Comparison of ENCODE assay signal across 18 cellular contexts in genomic region chr18:9226463-9226862, GRCh38.
DNase-seq lines count a peak whose midpoint lies in the region; ATAC-seq and FAIRE-seq lines count a peak whose summit lies in the region.
"Had no signal": no experiment of that assay in that cellular context is flagged by ENCODE, and none has a peak within 500 bp of the region (broad histone marks: within the 10 kb centered on the region; RNA-seq: fewer than 3 reads in every experiment).

No MANE protein-coding gene starts in this region.

- peaks cover 3 to 9% of the 10 kb centered on the region in 2 donors for H3K9me3 Mint-ChIP-seq in activated T-cell treated with anti-CD3 and anti-CD28 coated beads, Interleukin-2, amount 50 U/mL, for 72 hours
- peaks cover 3% of the 10 kb centered on the region for H3K9me3 Mint-ChIP-seq in natural killer cell treated with Interleukin-12 subunit alpha and Interleukin-12 subunit beta and Interleukin-15 and Interleukin-18, amount 100 ng/mL, for 72 hours

- H3K27ac Mint-ChIP-seq in activated T-cell treated with anti-CD3 and anti-CD28 coated beads, Interleukin-2, amount 50 U/mL, for 72 hours = peak overlapping the region; percentile 85
- H3K27ac Mint-ChIP-seq in natural killer cell treated with Interleukin-12 subunit alpha and Interleukin-12 subunit beta and Interleukin-15 and Interleukin-18, amount 100 ng/mL, for 72 hours = peak overlapping the region; percentile 1 to 14
- H3K27ac Mint-ChIP-seq: H9 had no signal

- H3K4me3 Mint-ChIP-seq in activated T-cell treated with anti-CD3 and anti-CD28 coated beads, Interleukin-2, amount 50 U/mL, for 72 hours = no peak overlapping the region
- H3K4me3 Mint-ChIP-seq in natural killer cell treated with Interleukin-12 subunit alpha and Interleukin-12 subunit beta and Interleukin-15 and Interleukin-18, amount 100 ng/mL, for 72 hours = no peak overlapping the region
- H3K4me3 Mint-ChIP-seq: CD8-positive, alpha-beta memory T cell; H9 had no signal

- H3K36me3 Mint-ChIP-seq in activated T-cell treated with anti-CD3 and anti-CD28 coated beads, Interleukin-2, amount 50 U/mL, for 72 hours (ENCODE audit: insufficient read depth in 2 of 2) = peaks cover 20 to 55% of the 10 kb centered on the region in 2 donors
- peaks cover 58% of the 10 kb centered on the region for H3K36me3 Mint-ChIP-seq in natural killer cell treated with Interleukin-12 subunit alpha and Interleukin-12 subunit beta and Interleukin-15 and Interleukin-18, amount 100 ng/mL, for 72 hours

- H3K27me3 Mint-ChIP-seq in activated T-cell treated with anti-CD3 and anti-CD28 coated beads, Interleukin-2, amount 50 U/mL, for 72 hours (ENCODE audit: low read depth) = no peaks in the 10 kb centered on the region
- H3K27me3 Mint-ChIP-seq in natural killer cell treated with Interleukin-12 subunit alpha and Interleukin-12 subunit beta and Interleukin-15 and Interleukin-18, amount 100 ng/mL, for 72 hours = no peaks in the 10 kb centered on the region
- H3K27me3 Mint-ChIP-seq: CD8-positive, alpha-beta memory T cell had no signal

- DNase-seq in activated CD4-positive, CD25-positive, alpha-beta regulatory T cell treated with anti-CD3 and anti-CD28 coated beads, Interleukin-2, amount 50 U/mL, for 72 hours = no peak
- DNase-seq in activated T-cell treated with anti-CD3 and anti-CD28 coated beads, Interleukin-2, amount 50 U/mL, for 72 hours = no peak
- DNase-seq in activated T-cell treated with anti-CD3 and anti-CD28 coated beads for 4 hours = no peak
- DNase-seq in natural killer cell treated with Interleukin-12 subunit alpha and Interleukin-12 subunit beta and Interleukin-15 and Interleukin-18, amount 100 ng/mL, for 72 hours (ENCODE audit: low spot score) = no peak
- DNase-seq in NOMO-1 treated with DMSO at 0.1 percent for 48 hours (lab: John Stamatoyannopoulos, UW; ENCODE audit: unreplicated experiment) = no peak
- no peak for DNase-seq in GM19239 (ENCODE audit: insufficient read length, low spot score)
- DNase-seq: CD8-positive, alpha-beta memory T cell; COR-L47; DMS 273 treated with DMSO at 0.1 percent for 48 hours; DMS53; DND-41; EL; H9 had no signal

- H3K4me1 Mint-ChIP-seq in activated T-cell treated with anti-CD3 and anti-CD28 coated beads, Interleukin-2, amount 50 U/mL, for 72 hours (ENCODE audit: low read depth) = peaks cover 5% of the 10 kb centered on the region
- peaks cover 48 to 62% of the 10 kb centered on the region in 2 donors for H3K4me1 Mint-ChIP-seq in natural killer cell treated with Interleukin-12 subunit alpha and Interleukin-12 subunit beta and Interleukin-15 and Interleukin-18, amount 100 ng/mL, for 72 hours (ENCODE audit: low read depth in 2 of 2)

- no peak for FAIRE-seq in GM19239 (lab: Jason Lieb, UNC)
- FAIRE-seq: A549, GM12878, H1, HTR-8/SVneo had no signal

- ATAC-seq in activated CD4-positive, CD25-positive, alpha-beta regulatory T cell treated with anti-CD3 and anti-CD28 coated beads, Interleukin-2, amount 50 U/mL, for 24 hours = peak; percentile 53 to 64
- peak in 1 of 2 donors; percentile 48 for ATAC-seq in activated T-cell treated with anti-CD3 and anti-CD28 coated beads, Interleukin-2, amount 50 U/mL, for 72 hours (replicated peaks in 1 of 2)
- no peak for ATAC-seq in natural killer cell treated with Interleukin-12 subunit alpha and Interleukin-12 subunit beta and Interleukin-15 and Interleukin-18, amount 100 ng/mL, for 72 hours
- ATAC-seq: A549, GM12878 had no signal

Comparison
In these comparisons a context has a peak if more than half of its experiments do, and no peak if none do; other contexts are left out.
1. ATAC-seq: peak in activated CD4-positive, CD25-positive, alpha-beta regulatory T cell treated with anti-CD3 and anti-CD28 coated beads, Interleukin-2, amount 50 U/mL, for 24 hours (2 of 2); none in natural killer cell treated with Interleukin-12 subunit alpha and Interleukin-12 subunit beta and Interleukin-15 and Interleukin-18, amount 100 ng/mL, for 72 hours (0 of 2).